Comparison of ENCODE assay signal across 10 cellular contexts in the genomic region with DNA sequence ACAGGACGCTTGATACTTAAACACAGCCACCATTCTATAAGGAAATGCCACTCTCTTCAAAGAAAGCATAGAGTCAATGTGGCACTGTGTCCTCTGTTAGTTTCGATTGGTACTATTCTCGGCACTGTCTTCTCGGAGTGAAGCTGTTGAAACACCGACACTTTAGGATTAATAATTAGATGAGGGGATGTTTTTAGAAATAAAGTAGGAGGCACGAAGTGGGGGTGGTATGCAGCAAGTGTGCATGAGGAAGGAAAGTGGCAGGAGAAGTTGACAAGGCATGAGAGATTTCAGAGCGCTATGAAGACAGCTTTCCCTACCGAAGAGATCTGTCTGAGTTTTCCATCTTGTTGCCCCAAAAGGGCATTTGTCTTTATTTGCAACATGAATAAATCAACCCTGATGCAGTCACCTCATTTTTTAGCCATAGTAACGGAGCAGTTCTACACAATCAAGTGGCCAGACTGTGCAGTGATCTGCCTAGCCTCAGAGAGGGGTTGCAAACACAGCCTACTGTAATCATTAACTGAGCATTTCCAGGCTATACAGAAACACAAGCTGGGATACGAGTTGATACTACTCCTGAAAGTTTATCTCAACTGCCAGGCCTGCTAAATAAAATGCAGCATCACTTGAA. TPM values are rescaled to one million over a fixed set of nuclear protein-coding genes. Genes with fewer than 3 reads are reported as not detected.
A peak's percentile ranks its signal among the peaks of the same experiment; 100 is the strongest.
DNase-seq lines count a peak whose midpoint lies in the region; ATAC-seq lines count a peak whose summit lies in the region.
"Had no signal": no experiment of that assay in that cellular context is flagged by ENCODE, and none has a peak within 500 bp of the region (broad histone marks: within the 10 kb centered on the region; RNA-seq: fewer than 3 reads in every experiment).

No MANE protein-coding gene starts in this region.

- H3K4me1 ChIP-seq in right cardiac atrium (ENCODE audit: control insufficient read depth, insufficient read depth, low read length) (no peaks in the 10 kb centered on the region), stomach smooth muscle (ENCODE audit: control insufficient read depth, insufficient read depth, low read length) (no peaks in the 10 kb centered on the region), mesendoderm (ENCODE audit: control insufficient read depth, low read depth, low read length) (no peaks in the 10 kb centered on the region)

- H2AK5ac ChIP-seq in mesendoderm (ENCODE audit: low read length): no peak overlapping the region

- H3K18ac ChIP-seq in mesendoderm (ENCODE audit: low read length): no peak overlapping the region

- no peak overlapping the region for H2BK5ac ChIP-seq in mesendoderm (ENCODE audit: low read length)

- H3K9ac ChIP-seq in stomach smooth muscle (ENCODE audit: low read length in 2 of 2) (no peak overlapping the region), mesendoderm (ENCODE audit: low read length) (no peak overlapping the region)

- 38% methylated on average over 10 of the region's 10 CpGs for WGBS in right cardiac atrium
- 100% methylated on average over 1 of the region's 10 CpGs for WGBS in mesendoderm (ENCODE audit: extremely low coverage, insufficient coverage, low lambda C conversion rate)

- no peak overlapping the region for H2BK15ac ChIP-seq in mesendoderm (replicated peaks; ENCODE audit: low read depth)

- ATAC-seq in right cardiac atrium: peak; percentile 14 to 36
- no peak for ATAC-seq in GM21515 (IDR thresholded peaks at IDR 0.05; ENCODE audit: unreplicated experiment)

- H3K27ac ChIP-seq in right cardiac atrium (ENCODE audit: low read length) (peak overlapping the region; percentile 82), stomach smooth muscle (ENCODE audit: low read length) (no peak overlapping the region), mesendoderm (ENCODE audit: low read depth, low read length) (no peak overlapping the region)
- H3K27ac ChIP-seq: C4-2B had no signal

- H3K4me3 ChIP-seq in right cardiac atrium (ENCODE audit: low read length) (peak overlapping the region; percentile 44), stomach smooth muscle (ENCODE audit: low read length in 2 of 2) (peak overlapping the region; percentile 41 to 47), mesendoderm (ENCODE audit: low read length) (no peak overlapping the region)

- H3K27me3 ChIP-seq in right cardiac atrium (ENCODE audit: control insufficient read depth, insufficient read depth) (no peaks in the 10 kb centered on the region), stomach smooth muscle (ENCODE audit: control insufficient read depth in 1 of 2, insufficient read depth in 2 of 2, low read length in 2 of 2) (no peaks in the 10 kb centered on the region), mesendoderm (ENCODE audit: insufficient read depth, low read length, poor library complexity) (no peaks in the 10 kb centered on the region)

- POLR2A ChIA-PET in activated CD4-positive, alpha-beta T cell treated with anti-CD3 and anti-CD28 coated beads, Interleukin-2, amount 10 ng/mL, durations not matched to agents 7 days and 5 days (lab: Charles Lee): interaction anchor here (1.0 kb wide), 1 partner anchor 8 kb away, joined by 4 read pairs; a partner anchor contains a TSS

- H4K8ac ChIP-seq in mesendoderm (ENCODE audit: low read depth, low read length): no peak overlapping the region

- H2BK120ac ChIP-seq in mesendoderm (ENCODE audit: low read depth, low read length): no peak overlapping the region

- peaks cover 2% of the 10 kb centered on the region for H3K79me2 ChIP-seq in mesendoderm (ENCODE audit: control insufficient read depth, insufficient read depth, low read length)

- H3K27me3 Mint-ChIP-seq in activated CD4-positive, alpha-beta T cell treated with anti-CD3 and anti-CD28 coated beads, Interleukin-2, amount 10 ng/mL, durations not matched to agents 7 days and 5 days: no peaks in the 10 kb centered on the region

- H3K9me3 Mint-ChIP-seq in activated CD4-positive, alpha-beta T cell treated with anti-CD3 and anti-CD28 coated beads, Interleukin-2, amount 10 ng/mL, durations not matched to agents 7 days and 5 days: peaks cover 3% of the 10 kb centered on the region

- no peak overlapping the region for H3K23ac ChIP-seq in mesendoderm (ENCODE audit: low read length)

- H3K9me3 ChIP-seq in right cardiac atrium (ENCODE audit: control insufficient read depth, low read length) (no peaks in the 10 kb centered on the region), stomach smooth muscle (ENCODE audit: control insufficient read depth in 2 of 2, low read length in 2 of 2) (no peaks in the 10 kb centered on the region)

- H3K4me2 ChIP-seq in mesendoderm (ENCODE audit: low read length): no peak overlapping the region

- H3K4me3 Mint-ChIP-seq in activated CD4-positive, alpha-beta T cell treated with anti-CD3 and anti-CD28 coated beads, Interleukin-2, amount 10 ng/mL, durations not matched to agents 7 days and 5 days: peak overlapping the region; percentile 85

- H3K36me3 Mint-ChIP-seq in activated CD4-positive, alpha-beta T cell treated with anti-CD3 and anti-CD28 coated beads, Interleukin-2, amount 10 ng/mL, durations not matched to agents 7 days and 5 days (ENCODE audit: low read depth): peaks cover 46% of the 10 kb centered on the region

- CTCF ChIA-PET in activated CD4-positive, alpha-beta T cell treated with anti-CD3 and anti-CD28 coated beads, Interleukin-2, amount 10 ng/mL, durations not matched to agents 7 days and 5 days (lab: Charles Lee): interaction anchor here (0.9 to 3.4 kb wide), 8 partner anchors 9 to 73 kb away, joined by 3 to 15 read pairs (median 8); a partner anchor contains a TSS

- intact Hi-C loops in right cardiac atrium (cut with DNase I): no loop called here

- H3K4me1 Mint-ChIP-seq in activated CD4-positive, alpha-beta T cell treated with anti-CD3 and anti-CD28 coated beads, Interleukin-2, amount 10 ng/mL, durations not matched to agents 7 days and 5 days: peaks cover 80% of the 10 kb centered on the region

- no peaks in the 10 kb centered on the region for H3K36me3 ChIP-seq in stomach smooth muscle (ENCODE audit: control insufficient read depth in 2 of 2, insufficient read depth in 2 of 2, low read length in 2 of 2)
- no peaks in the 10 kb centered on the region for H3K36me3 ChIP-seq in mesendoderm (ENCODE audit: control insufficient read depth, insufficient read depth, low read length)

- H3K79me1 ChIP-seq in mesendoderm (ENCODE audit: low read length): no peaks in the 10 kb centered on the region

- peak overlapping the region; percentile 100 for H3K27ac Mint-ChIP-seq in activated CD4-positive, alpha-beta T cell treated with anti-CD3 and anti-CD28 coated beads, Interleukin-2, amount 10 ng/mL, durations not matched to agents 7 days and 5 days

- H4K5ac ChIP-seq in mesendoderm (ENCODE audit: low read length): no peak overlapping the region

- peak; percentile 42 for DNase-seq in activated CD4-positive, alpha-beta T cell treated with anti-CD3 and anti-CD28 coated beads, Interleukin-2, amount 10 ng/mL, durations not matched to agents 7 days and 5 days
- no peak for DNase-seq in activated CD4-positive, alpha-beta T cell treated with anti-CD3 and anti-CD28 coated beads, Interleukin-2, amount 50 U/mL, for 48 hours
- peak; percentile 48 for DNase-seq in SK-MEL-5 (ENCODE audit: low read depth, low spot score)
- no peak for DNase-seq in right cardiac atrium
- DNase-seq in mesendoderm: no peak
- DNase-seq in activated CD4-positive, alpha-beta T cell treated with anti-CD3 and anti-CD28 coated beads for 48 hours: no peak
- DNase-seq: NCI-H146 had no signal

- no peak overlapping the region for H3K56ac ChIP-seq in mesendoderm (ENCODE audit: low read length)

- in situ Hi-C loops in SK-MEL-5 (cut with HindIII; ENCODE audit: low pct_unique_long_range_greater_than_20kb, low sequenced_read_pairs): no loop called here

- no peak overlapping the region for H3K4ac ChIP-seq in mesendoderm (ENCODE audit: low read depth, low read length)

RNA-seq across cellular contexts. Expression of a gene that starts 8.3 kb away (rescaled TPM):
- total RNA-seq in activated CD4-positive, alpha-beta T cell treated with anti-CD3 and anti-CD28 coated beads, Interleukin-2, amount 10 ng/mL, durations not matched to agents 7 days and 5 days: 10 to 100 TPM; 51.1 to 57.4 TPM
- 3.8 and 5.1 TPM in 2 replicates for total RNA-seq in SK-MEL-5 (2014; rRNA removed; shearing (Covaris generic))
- polyA plus RNA-seq in SK-MEL-5 (2015; cell fraction: cytosol; rRNA removed): 1.2 and 1.9 TPM in 2 replicates
- polyA plus RNA-seq in SK-MEL-5 (2015; cell fraction: nucleus; rRNA removed): 1.4 and 2.3 TPM in 2 replicates
- total RNA-seq in right cardiac atrium: 10 to 100 TPM in 1 of 4 donors, 1 to 10 TPM in 3; 4.8 to 10.3 (median 9.0) TPM
- polyA plus RNA-seq in right cardiac atrium: 2.1 TPM
- polyA plus RNA-seq in mesendoderm (2013, experiment 1 of 2): 0.69 TPM
- polyA plus RNA-seq in mesendoderm (2013, experiment 2 of 2): 0.67 TPM

Comparison
In these comparisons a context has a peak if more than half of its experiments do, and no peak if none do; other contexts are left out.
1. DNase-seq: peak in activated CD4-positive, alpha-beta T cell treated with anti-CD3 and anti-CD28 coated beads, Interleukin-2, amount 10 ng/mL, durations not matched to agents 7 days and 5 days (single experiment) and SK-MEL-5 (single experiment); none in activated CD4-positive, alpha-beta T cell treated with anti-CD3 and anti-CD28 coated beads, Interleukin-2, amount 50 U/mL, for 48 hours (0 of 2), right cardiac atrium (0 of 3), mesendoderm (single experiment) and activated CD4-positive, alpha-beta T cell treated with anti-CD3 and anti-CD28 coated beads for 48 hours (single experiment).